In the genomic region with DNA sequence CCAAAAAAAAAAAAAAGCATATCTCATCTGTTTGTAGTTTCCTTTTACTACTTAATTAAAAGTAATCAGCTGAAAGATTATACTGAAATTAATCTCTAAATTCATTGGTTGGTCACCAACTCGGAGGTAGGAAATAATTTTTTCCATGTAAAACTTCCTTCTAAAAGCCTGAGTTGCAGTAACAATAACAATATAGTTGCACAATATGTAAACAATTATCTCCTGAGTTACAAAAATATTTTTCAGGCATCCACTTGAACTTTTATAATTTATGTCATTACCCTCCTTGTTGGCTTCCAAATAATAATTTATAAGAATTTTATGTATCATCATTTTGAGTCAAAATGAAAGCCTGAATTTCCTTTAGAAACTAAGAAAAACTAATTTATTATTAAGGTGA, we compare ENCODE assay signal across 22 cellular contexts.
DNase-seq lines count a peak whose midpoint lies in the region; ATAC-seq and TF ChIP-seq lines count a peak whose summit lies in the region.
"Had no signal": no experiment of that assay in that cellular context is flagged by ENCODE, and none has a peak within 500 bp of the region (broad histone marks: within the 10 kb centered on the region; RNA-seq: fewer than 3 reads in every experiment).

No MANE protein-coding gene starts in this region.

- H3K4me1 ChIP-seq in BLaER1 treated with 17β-estradiol and CSF1 and Interleukin-3, amounts not matched to agents 10 nM and 100 nM, result peaks cover 24 to 54% (median 39%) of the 10 kb centered on the region in 10 experiments
- H3K4me1 ChIP-seq in endocrine pancreas (ENCODE audit: control insufficient read depth, insufficient read depth, low read length) (peaks cover 21% of the 10 kb centered on the region), muscle layer of duodenum (ENCODE audit: control insufficient read depth in 1 of 2, insufficient read depth in 2 of 2, low read length in 2 of 2) (no peaks in the 10 kb centered on the region)

- peaks cover 8% of the 10 kb centered on the region for H3K9me3 Mint-ChIP-seq in nephron progenitor cell
- H3K9me3 Mint-ChIP-seq: activated naive CD4-positive, alpha-beta T cell treated with anti-CD3 and anti-CD28 coated beads, Interleukin-2, amount 10 ng/mL, durations not matched to agents 7 days and 5 days; stimulated activated memory B cell treated with anti-CD40 and anti-IgM and Interleukin-4, amounts not matched to agents 10 μg/mL and 1 μg/mL and 100 μg/mL, for 72 hours had no signal

- H3K4me3 ChIP-seq in BLaER1 treated with 17β-estradiol and CSF1 and Interleukin-3, amounts not matched to agents 10 nM and 100 nM, result no peak overlapping the region
- H3K4me3 ChIP-seq in HL-60 (replicated peaks; ENCODE audit: insufficient read depth, low read length) (no peak overlapping the region), endocrine pancreas (ENCODE audit: control insufficient read depth, insufficient read depth, low read length) (peak overlapping the region; percentile 64), muscle layer of duodenum (ENCODE audit: low read depth in 1 of 2, low read length in 2 of 2) (no peak overlapping the region)
- H3K4me3 ChIP-seq: dorsolateral prefrontal cortex, lung, skin epidermis, vagina had no signal

- no peaks in the 10 kb centered on the region for H3K27me3 ChIP-seq in BLaER1 treated with 17β-estradiol and CSF1 and Interleukin-3, amounts not matched to agents 10 nM and 100 nM
- H3K27me3 ChIP-seq in HL-60 (ENCODE audit: insufficient read depth, poor library complexity, severe bottlenecking) (no peaks in the 10 kb centered on the region), endocrine pancreas (ENCODE audit: control insufficient read depth, insufficient read depth, low read length) (no peaks in the 10 kb centered on the region), muscle layer of duodenum (ENCODE audit: low read depth, low read length) (no peaks in the 10 kb centered on the region)
- H3K27me3 ChIP-seq: dorsolateral prefrontal cortex, vagina had no signal

- TF ChIP-seq CTCF in HL-60 (IDR thresholded peaks at IDR 0.05; ENCODE audit: insufficient read depth, low read length), result no peak
- TF ChIP-seq CTCF in nephron progenitor cell (IDR thresholded peaks at IDR 0.05), result no peak

- H3K4me1 Mint-ChIP-seq in nephron progenitor cell, result no peaks in the 10 kb centered on the region
- H3K4me1 Mint-ChIP-seq: activated CD4-positive, alpha-beta T cell treated with anti-CD3 and anti-CD28 coated beads for 36 hours; activated naive CD4-positive, alpha-beta T cell treated with anti-CD3 and anti-CD28 coated beads, Interleukin-2, amount 10 ng/mL, durations not matched to agents 7 days and 5 days; stimulated activated memory B cell treated with anti-CD40 and anti-IgM and Interleukin-4, amounts not matched to agents 10 μg/mL and 1 μg/mL and 100 μg/mL, for 72 hours had no signal

- H3K36me3 ChIP-seq in BLaER1 treated with 17β-estradiol and CSF1 and Interleukin-3, amounts not matched to agents 10 nM and 100 nM, result no peaks in the 10 kb centered on the region
- no peaks in the 10 kb centered on the region for H3K36me3 ChIP-seq in endocrine pancreas (ENCODE audit: control insufficient read depth, insufficient read depth, low read length)
- no peaks in the 10 kb centered on the region for H3K36me3 ChIP-seq in muscle layer of duodenum (ENCODE audit: control insufficient read depth in 1 of 2, insufficient read depth in 2 of 2, low read length in 2 of 2)
- H3K36me3 ChIP-seq: vagina had no signal

- peak overlapping the region in 6 of 11 experiments; percentile 64 to 78 (median 70); a peak in 10 of 22 replicates for H3K9ac ChIP-seq in BLaER1 treated with 17β-estradiol and CSF1 and Interleukin-3, amounts not matched to agents 10 nM and 100 nM
- H3K9ac ChIP-seq in endocrine pancreas (ENCODE audit: control insufficient read depth, insufficient read depth, low read length), result no peak overlapping the region

- H4K20me1 ChIP-seq in BLaER1 treated with 17β-estradiol and CSF1 and Interleukin-3, amounts not matched to agents 10 nM and 100 nM, result no peaks in the 10 kb centered on the region

- no peak overlapping the region for H3K27ac Mint-ChIP-seq in nephron progenitor cell
- H3K27ac Mint-ChIP-seq: activated CD4-positive, alpha-beta T cell treated with anti-CD3 and anti-CD28 coated beads for 36 hours; activated naive CD4-positive, alpha-beta T cell treated with anti-CD3 and anti-CD28 coated beads, Interleukin-2, amount 10 ng/mL, durations not matched to agents 7 days and 5 days; stimulated activated memory B cell treated with anti-CD40 and anti-IgM and Interleukin-4, amounts not matched to agents 10 μg/mL and 1 μg/mL and 100 μg/mL, for 72 hours had no signal

- no peak for ATAC-seq in HG03097 (IDR thresholded peaks at IDR 0.05; ENCODE audit: low FRiP score, unreplicated experiment)
- ATAC-seq: activated CD4-positive, alpha-beta T cell treated with anti-CD3 and anti-CD28 coated beads for 36 hours; stimulated activated memory B cell treated with anti-CD40 and anti-IgM and Interleukin-4, amounts not matched to agents 10 μg/mL and 1 μg/mL and 100 μg/mL, for 72 hours had no signal

- DNase-seq in HL-60 (ENCODE audit: low read depth in 1 of 2, low spot score in 1 of 2) (no peak), DMS 273 treated with DMSO at 0.1 percent for 48 hours (lab: John Stamatoyannopoulos, UW) (no peak), nephron progenitor cell (no peak), NK-92 (lab: John Stamatoyannopoulos, UW; ENCODE audit: unreplicated experiment) (no peak)
- DNase-seq: activated CD4-positive, alpha-beta T cell treated with anti-CD3 and anti-CD28 coated beads for 36 hours; activated naive CD4-positive, alpha-beta T cell treated with anti-CD3 and anti-CD28 coated beads, Interleukin-2, amount 10 ng/mL, durations not matched to agents 7 days and 5 days; activated T-cell treated with anti-CD3 and anti-CD28 coated beads, Interleukin-2, amount 50 U/mL, for 48 hours; anterior cingulate cortex; caudate nucleus; DND-41; dorsolateral prefrontal cortex; NCI-H146; NCI-H748 treated with DMSO at 0.1 percent for 48 hours; T-helper 1 cell had no signal

- peaks cover 7% of the 10 kb centered on the region for H3K27me3 Mint-ChIP-seq in nephron progenitor cell (ENCODE audit: low read depth, poor library complexity)
- H3K27me3 Mint-ChIP-seq: activated naive CD4-positive, alpha-beta T cell treated with anti-CD3 and anti-CD28 coated beads, Interleukin-2, amount 10 ng/mL, durations not matched to agents 7 days and 5 days had no signal

- peak overlapping the region in 10 of 11 experiments; percentile 69 to 91 (median 82); a peak in 19 of 22 replicates for H3K27ac ChIP-seq in BLaER1 treated with 17β-estradiol and CSF1 and Interleukin-3, amounts not matched to agents 10 nM and 100 nM
- peak overlapping the region; percentile 90 for H3K27ac ChIP-seq in HL-60 (replicated peaks)
- H3K27ac ChIP-seq in muscle layer of duodenum (ENCODE audit: low read length), result peak overlapping the region; percentile 30
- H3K27ac ChIP-seq: vagina had no signal

- no peak overlapping the region for H3K4me3 Mint-ChIP-seq in nephron progenitor cell
- H3K4me3 Mint-ChIP-seq: activated CD4-positive, alpha-beta T cell treated with anti-CD3 and anti-CD28 coated beads for 36 hours; activated naive CD4-positive, alpha-beta T cell treated with anti-CD3 and anti-CD28 coated beads, Interleukin-2, amount 10 ng/mL, durations not matched to agents 7 days and 5 days; stimulated activated memory B cell treated with anti-CD40 and anti-IgM and Interleukin-4, amounts not matched to agents 10 μg/mL and 1 μg/mL and 100 μg/mL, for 72 hours had no signal

- H3K9me3 ChIP-seq in BLaER1 treated with 17β-estradiol and CSF1 and Interleukin-3, amounts not matched to agents 10 nM and 100 nM (replicated peaks in 1 of 11), result peaks cover 0 to 14% (median 7%) of the 10 kb centered on the region in 11 experiments; a peak in 9 of 22 replicates
- H3K9me3 ChIP-seq in endocrine pancreas (ENCODE audit: control insufficient read depth, low read length), result no peaks in the 10 kb centered on the region
- H3K9me3 ChIP-seq in muscle layer of duodenum (ENCODE audit: control insufficient read depth in 1 of 2, low read length in 2 of 2), result no peaks in the 10 kb centered on the region
- H3K9me3 ChIP-seq: vagina had no signal

- H3K36me3 Mint-ChIP-seq in nephron progenitor cell (ENCODE audit: low read depth), result peaks cover 4% of the 10 kb centered on the region
- H3K36me3 Mint-ChIP-seq: activated naive CD4-positive, alpha-beta T cell treated with anti-CD3 and anti-CD28 coated beads, Interleukin-2, amount 10 ng/mL, durations not matched to agents 7 days and 5 days; stimulated activated memory B cell treated with anti-CD40 and anti-IgM and Interleukin-4, amounts not matched to agents 10 μg/mL and 1 μg/mL and 100 μg/mL, for 72 hours had no signal

- peak overlapping the region in 7 of 11 experiments; percentile 61 to 89 (median 75); a peak in 14 of 22 replicates for H3K4me2 ChIP-seq in BLaER1 treated with 17β-estradiol and CSF1 and Interleukin-3, amounts not matched to agents 10 nM and 100 nM

Comparison
In these comparisons a context has a peak if more than half of its experiments do, and no peak if none do; other contexts are left out.
1. H3K27ac ChIP-seq: peak in every context shown above with its lines; median percentile 90 in HL-60; 82 in BLaER1 treated with 17β-estradiol and CSF1 and Interleukin-3, amounts not matched to agents 10 nM and 100 nM; 30 in muscle layer of duodenum.